Comparison of ENCODE assay signal across 27 cellular contexts in the genomic region with DNA sequence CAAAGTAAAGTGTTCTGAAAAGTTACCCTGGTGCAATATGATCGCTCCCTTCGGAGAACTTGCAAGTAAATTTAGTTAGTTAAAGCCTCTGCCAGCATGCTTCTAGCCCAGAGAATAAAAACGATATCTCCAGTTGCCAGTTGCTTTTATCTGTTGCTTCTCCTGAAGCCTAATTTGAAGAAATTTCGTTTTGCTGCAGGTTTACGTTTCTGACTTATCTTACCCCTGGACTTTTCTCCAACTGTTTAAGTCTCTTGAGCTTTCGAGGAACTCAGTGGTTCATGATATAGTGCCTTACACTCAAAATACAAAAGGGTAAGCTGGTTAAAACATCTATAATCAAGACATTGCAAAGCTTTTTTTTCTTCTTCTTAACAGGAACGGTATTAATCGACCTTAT.
"Had no signal": no experiment of that assay in that cellular context is flagged by ENCODE, and none has a peak within 500 bp of the region (broad histone marks: within the 10 kb centered on the region; RNA-seq: fewer than 3 reads in every experiment).

No MANE protein-coding gene starts in this region.

- DNase-seq: Karpas-422, MM.1S, MV-4-11, NCI-H1092, NCI-H1105, NCI-H1417 treated with DMSO at 0.1 percent for 48 hours, NCI-H1436 treated with DMSO at 0.1 percent for 48 hours, NCI-H1694 treated with DMSO at 0.1 percent for 48 hours, NCI-H187 treated with DMSO at 0.1 percent for 48 hours, NCI-H2029, NCI-H2081, NCI-H2171, NCI-H2227 treated with DMSO at 0.1 percent for 48 hours, NCI-H345, NCI-H446, NCI-H510A treated with DMSO at 0.1 percent for 48 hours, NCI-H526 treated with DMSO at 0.1 percent for 48 hours, NCI-H774, PC-3, Peyer's patch, Right ventricle myocardium superior, RPMI8226, SIG-M5, SJCRH30, T-cell had no signal

- H3K4me1 Mint-ChIP-seq: T-cell had no signal

- H3K27me3 ChIP-seq: Peyer's patch, SJCRH30 had no signal

- H3K27ac Mint-ChIP-seq: T-cell had no signal

- H3K27ac ChIP-seq: Peyer's patch, SJCRH30, SK-N-MC had no signal

- H3K4me3 ChIP-seq: Peyer's patch, SJCRH30, SK-N-MC had no signal

- H3K9me3 ChIP-seq: Peyer's patch, SJCRH30 had no signal

- H3K4me1 ChIP-seq: Peyer's patch, SJCRH30 had no signal

- H3K4me3 Mint-ChIP-seq: T-cell had no signal

- H3K36me3 ChIP-seq: Peyer's patch, SJCRH30 had no signal

- ATAC-seq: PC-3, SK-N-SH treated with all-trans-retinoic acid at 6 μM for 48 hours, T-cell had no signal
